Comparison of ENCODE assay signal across 8 cellular contexts in genomic region chr2:84741182-84741822, GRCh38.
DNase-seq lines count a peak whose midpoint lies in the region; ATAC-seq and TF ChIP-seq lines count a peak whose summit lies in the region.

No MANE protein-coding gene starts in this region.

- H3K36me3 ChIP-seq in Caco-2 (ENCODE audit: control insufficient read depth, insufficient read depth, low read length) (no peaks in the 10 kb centered on the region), prostate gland (no peaks in the 10 kb centered on the region)

- H3K27ac ChIP-seq in prostate gland: no peak overlapping the region

- H3K4me3 ChIP-seq in Caco-2 (ENCODE audit: low read depth, low read length) (no peak overlapping the region), prostate gland (no peak overlapping the region)

- TF ChIP-seq CTCF in Caco-2 (IDR thresholded peaks at IDR 0.05; ENCODE audit: insufficient read depth in 1 of 2, low read depth in 1 of 2, low read length in 1 of 2, severe bottlenecking in 1 of 2, unreplicated experiment in 1 of 2): peak; percentile 23 to 54
- TF ChIP-seq CTCF in natural killer cell (IDR thresholded peaks at IDR 0.05): peak; percentile 28
- no peak for TF ChIP-seq CTCF in prostate gland (IDR thresholded peaks at IDR 0.05)

- no peak overlapping the region for H3K4me3 Mint-ChIP-seq in Caco-2 (ENCODE audit: unreplicated experiment)
- no peak overlapping the region for H3K4me3 Mint-ChIP-seq in natural killer cell

- BruUV-seq in Caco-2 (replicated peaks; lab: Mats Ljungman, UMichigan): no TSS peak

- H3K4me1 ChIP-seq in Caco-2 (no peaks in the 10 kb centered on the region), prostate gland (replicated peaks) (no peaks in the 10 kb centered on the region)

- H3K9me3 ChIP-seq in Caco-2 (no peaks in the 10 kb centered on the region; the same call in 1 of the 2 replicates), prostate gland (no peaks in the 10 kb centered on the region)

- CTCF ChIA-PET in Caco-2 (lab: Charles Lee): interaction anchor here (1.2 to 1.5 kb wide), 3 partner anchors 10 to 141 kb away, joined by 3 to 5 read pairs (median 4); no protein-coding TSS in a partner anchor

- 68% methylated on average over 3 of the region's 3 CpGs for WGBS in prostate gland

- H3K27me3 ChIP-seq in Caco-2 (replicated peaks; ENCODE audit: control insufficient read depth, insufficient read depth, low read length) (no peaks in the 10 kb centered on the region; the same call in 1 of the 2 replicates), prostate gland (replicated peaks; ENCODE audit: insufficient read depth) (no peaks in the 10 kb centered on the region)

- H3K4me1 Mint-ChIP-seq in Caco-2 (ENCODE audit: low read depth, unreplicated experiment): no peaks in the 10 kb centered on the region
- peaks cover 6 to 10% of the 10 kb centered on the region in 2 donors for H3K4me1 Mint-ChIP-seq in natural killer cell

- POLR2A ChIA-PET in Caco-2 (lab: Charles Lee): no interaction called here

- no peak for TF ChIP-seq POLR2A in prostate gland (IDR thresholded peaks at IDR 0.05)

- peaks cover 21% of the 10 kb centered on the region for H3K27me3 Mint-ChIP-seq in Caco-2 (ENCODE audit: insufficient read depth, unreplicated experiment)
- H3K27me3 Mint-ChIP-seq in natural killer cell (ENCODE audit: low read depth in 2 of 2): peaks cover 0 to 3% of the 10 kb centered on the region in 2 donors

- intact Hi-C loops in Caco-2 (cut with micrococcal nuclease; ENCODE audit: unreplicated experiment) (loop anchor here (1.0 kb wide), 2 partner anchors 141 to 186 kb away; no protein-coding TSS in a partner anchor), natural killer cell (cut with micrococcal nuclease) (loop anchor here (1.0 kb wide), 2 partner anchors 124 to 141 kb away; no protein-coding TSS in a partner anchor), prostate gland (cut with DNase I) (no loop called here)

- ATAC-seq in GM19438 (IDR thresholded peaks at IDR 0.05; ENCODE audit: low read depth, unreplicated experiment): peak; percentile 99
- peak; percentile 98 for ATAC-seq in HG03354 (IDR thresholded peaks at IDR 0.05; ENCODE audit: poor library complexity, severe bottlenecking, unreplicated experiment)
- peak; percentile 94 to 99 (median 97) for ATAC-seq in natural killer cell

- no peak overlapping the region for H3K27ac Mint-ChIP-seq in Caco-2 (ENCODE audit: unreplicated experiment)
- peak overlapping the region; percentile 47 to 54 for H3K27ac Mint-ChIP-seq in natural killer cell

- DNase-seq in Caco-2 (peak; percentile 36 to 43), T-helper 9 cell (peak; percentile 12), natural killer cell (peak; percentile 44), NCI-H2196 treated with DMSO at 0.1 percent for 48 hours (lab: John Stamatoyannopoulos, UW; ENCODE audit: unreplicated experiment) (no peak), prostate gland (ENCODE audit: low spot score) (no peak)
- DNase-seq in central memory CD4-positive, alpha-beta T cell: peak; percentile 37

- no peaks in the 10 kb centered on the region for H3K36me3 Mint-ChIP-seq in Caco-2 (ENCODE audit: insufficient read depth, unreplicated experiment)
- H3K36me3 Mint-ChIP-seq in natural killer cell: peaks cover 9% of the 10 kb centered on the region

- H3K9me3 Mint-ChIP-seq in Caco-2 (ENCODE audit: unreplicated experiment) (no peaks in the 10 kb centered on the region), natural killer cell (no peaks in the 10 kb centered on the region)

Comparison
In these comparisons a context has a peak if more than half of its experiments do, and no peak if none do; other contexts are left out.
1. DNase-seq: peak in Caco-2 (2 of 2), T-helper 9 cell (single experiment), central memory CD4-positive, alpha-beta T cell (single experiment) and natural killer cell (single experiment); none in NCI-H2196 treated with DMSO at 0.1 percent for 48 hours (single experiment) and prostate gland (single experiment).
2. CTCF ChIP-seq: peak in Caco-2 (2 of 2) and natural killer cell (single experiment); none in prostate gland (0 of 4).
3. Peak in every context shown above with its lines, with median percentiles within 50 percentile points of each other: ATAC-seq.